ENCODE assay signal across 8 cellular contexts in the genomic region with DNA sequence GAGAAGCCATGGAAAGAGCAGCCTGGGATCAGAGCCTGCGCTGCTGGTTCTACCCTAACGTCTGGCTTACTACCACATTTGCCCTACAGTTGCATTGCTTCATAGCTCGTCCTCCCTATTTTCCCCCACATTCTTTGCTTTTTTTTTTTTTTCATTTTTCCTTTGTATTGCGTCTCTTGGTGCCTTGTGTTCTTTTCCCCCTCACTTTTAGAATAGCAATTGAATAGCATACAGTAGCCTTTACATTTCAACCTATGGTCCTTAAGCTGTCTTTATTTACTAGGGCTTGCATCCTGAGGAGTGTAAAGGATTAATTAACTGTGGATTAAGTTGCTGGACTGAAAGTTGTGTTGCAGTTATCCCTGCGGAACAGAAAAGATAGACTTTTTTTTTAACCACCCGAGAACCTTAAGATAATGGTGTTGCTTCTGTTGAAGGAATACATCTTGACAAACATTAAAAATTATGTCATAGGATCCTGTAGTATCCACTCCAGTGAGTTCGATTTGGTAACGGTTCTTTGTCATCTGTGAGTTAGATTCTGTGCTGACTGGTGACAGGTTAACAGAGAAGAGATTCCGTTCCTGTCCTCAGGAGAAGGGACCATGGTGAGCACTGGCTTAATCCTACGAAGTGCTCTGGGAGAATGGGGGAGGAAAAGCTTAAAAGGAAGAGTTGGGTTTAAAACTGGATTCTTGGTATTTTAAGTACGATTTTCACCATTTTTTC.
DNase-seq lines count a peak whose midpoint lies in the region; ATAC-seq and TF ChIP-seq lines count a peak whose summit lies in the region.

No MANE protein-coding gene starts in this region.

- H3K9me3 ChIP-seq in ES-I3 (ENCODE audit: control insufficient read depth, insufficient read depth, low read length), result no peaks in the 10 kb centered on the region
- no peaks in the 10 kb centered on the region for H3K9me3 ChIP-seq in IMR-90 (ENCODE audit: control insufficient read depth, insufficient read depth, low read length)
- no peaks in the 10 kb centered on the region for H3K9me3 ChIP-seq in right atrium auricular region
- H3K9me3 ChIP-seq in skeletal muscle tissue (ENCODE audit: control insufficient read depth in 3 of 3, low read length in 3 of 3), result no peaks in the 10 kb centered on the region

- H2BK15ac ChIP-seq in IMR-90 (ENCODE audit: low read depth, low read length), result peak overlapping the region; percentile 99

- dilution Hi-C loops in IMR-90 (cut with HindIII; ENCODE audit: low sequenced_read_pairs, unreplicated experiment), result no loop called here

- 8% methylated on average over 2 of the region's 11 CpGs; no CpG with 5 or more reads in 1 of the 2 experiments for WGBS in IMR-90 (ENCODE audit: extremely low coverage in 2 of 2, insufficient read length in 1 of 2), 2 experiments

- in situ Hi-C loops in IMR-90 (cut with MboI; ENCODE audit: low sequenced_read_pairs), result loop anchor here (10.0 kb wide), 1 partner anchor 513 kb away; no protein-coding TSS in a partner anchor
- in situ Hi-C loops in GM13977 (cut with MboI; ENCODE audit: low pct_unique_long_range_greater_than_20kb, low sequenced_read_pairs, unreplicated experiment), result no loop called here

- peak overlapping the region; percentile 96 for H3K56ac ChIP-seq in IMR-90 (ENCODE audit: extremely low read depth, insufficient read depth, low read length)

- H2AK5ac ChIP-seq in IMR-90 (ENCODE audit: low read depth, low read length), result peak overlapping the region; percentile 73

- H2BK5ac ChIP-seq in IMR-90 (ENCODE audit: low read depth, low read length, poor library complexity, severe bottlenecking), result peak overlapping the region; percentile 100

- ATAC-seq in IMR-90 (ENCODE audit: low read depth), result no peak
- ATAC-seq in activated B cell treated with CpG ODN at 0.5 μM for 24 hours (ENCODE audit: low read depth), result no peak
- ATAC-seq in HG03439 (IDR thresholded peaks at IDR 0.05; ENCODE audit: unreplicated experiment), result no peak

- H3K36me3 Mint-ChIP-seq in activated B cell treated with CpG ODN at 0.5 μM for 24 hours (ENCODE audit: low read depth), result no peaks in the 10 kb centered on the region

- peak overlapping the region; percentile 91 for H2AK9ac ChIP-seq in IMR-90 (replicated peaks; ENCODE audit: low read depth, low read length, poor library complexity)

- no peaks in the 10 kb centered on the region for H3K9me1 ChIP-seq in IMR-90 (ENCODE audit: insufficient read depth, low read length)

- H3K27me3 ChIP-seq in IMR-90 (ENCODE audit: control insufficient read depth, insufficient read depth, low read length) (no peaks in the 10 kb centered on the region), right atrium auricular region (no peaks in the 10 kb centered on the region), skeletal muscle tissue (ENCODE audit: control insufficient read depth in 3 of 3, insufficient read depth in 3 of 3, low read length in 3 of 3) (no peaks in the 10 kb centered on the region)

- H3K27me3 Mint-ChIP-seq in activated B cell treated with CpG ODN at 0.5 μM for 24 hours, result peaks cover 14% of the 10 kb centered on the region

- TSS peak; percentile 19 for BruUV-seq in IMR-90 (replicated peaks; lab: Mats Ljungman, UMichigan)

- intact Hi-C loops in IMR-90 (cut with micrococcal nuclease) (loop anchor here (1.0 to 10.0 kb wide), 12 partner anchors 244 to 1989 kb away; no protein-coding TSS in a partner anchor), activated B cell treated with CpG ODN at 0.5 μM for 24 hours (cut with micrococcal nuclease) (no loop called here)

- peak overlapping the region; percentile 93 for H2BK20ac ChIP-seq in IMR-90 (ENCODE audit: low read depth, low read length)

- H3K4me1 ChIP-seq in ES-I3 (ENCODE audit: insufficient read depth, low read length), result peaks cover 7% of the 10 kb centered on the region; the same call in 1 of the 2 replicates
- peaks cover 8% of the 10 kb centered on the region for H3K4me1 ChIP-seq in IMR-90 (ENCODE audit: control insufficient read depth, insufficient read depth, low read length)
- peaks cover 0 to 21% of the 10 kb centered on the region in 2 donors for H3K4me1 ChIP-seq in right atrium auricular region
- peaks cover 0 to 18% (median 12%) of the 10 kb centered on the region in 3 donors for H3K4me1 ChIP-seq in skeletal muscle tissue (ENCODE audit: control insufficient read depth in 3 of 3, insufficient read depth in 3 of 3, low read length in 3 of 3)

- H3K27ac Mint-ChIP-seq in activated B cell treated with CpG ODN at 0.5 μM for 24 hours, result no peak overlapping the region

- peak overlapping the region; percentile 95 for H3K4me2 ChIP-seq in IMR-90 (ENCODE audit: low read depth, low read length)

- H3K4ac ChIP-seq in IMR-90 (ENCODE audit: low read depth, low read length), result peak overlapping the region; percentile 99

- H3K18ac ChIP-seq in IMR-90 (ENCODE audit: low read depth, low read length), result peak overlapping the region; percentile 99

- H3K4me3 Mint-ChIP-seq in activated B cell treated with CpG ODN at 0.5 μM for 24 hours, result peak overlapping the region; percentile 69

- TF ChIP-seq POLR2A in IMR-90 (IDR thresholded peaks at IDR 0.05; ENCODE audit: low read depth, low read length), result no peak

- CTCF ChIA-PET in IMR-90 (lab: Yijun Ruan, JAX), result interaction anchor here (0.8 to 1.4 kb wide), 2 partner anchors 704 to 1046 kb away, joined by 3 read pairs; no protein-coding TSS in a partner anchor
- CTCF ChIA-PET in activated B cell treated with CpG ODN at 0.5 μM for 24 hours (lab: Charles Lee), result no interaction called here

- H3K14ac ChIP-seq in IMR-90 (replicated peaks; ENCODE audit: low read depth, low read length), result peak overlapping the region; percentile 100

- DNase-seq in IMR-90 (no peak), activated B cell treated with CpG ODN at 0.5 μM for 24 hours (no peak), right atrium auricular region (ENCODE audit: low spot score) (no peak), GM13977 (ENCODE audit: low spot score) (no peak), amniotic stem cell (lab: John Stamatoyannopoulos, UW) (no peak)

- H3K27ac ChIP-seq in IMR-90 (ENCODE audit: insufficient read depth, low read length) (peak overlapping the region; percentile 96), right atrium auricular region (peak overlapping the region; percentile 95 to 97), skeletal muscle tissue (ENCODE audit: low read depth, low read length) (peak overlapping the region; percentile 96)

- H3K4me1 Mint-ChIP-seq in activated B cell treated with CpG ODN at 0.5 μM for 24 hours, result peaks cover 11% of the 10 kb centered on the region

- H4K8ac ChIP-seq in IMR-90 (ENCODE audit: low read depth in 2 of 2, low read length in 2 of 2), result peak overlapping the region; percentile 97

- H3K36me3 ChIP-seq in ES-I3 (ENCODE audit: insufficient read depth, low read length), result no peaks in the 10 kb centered on the region; the same call in 1 of the 2 replicates
- no peaks in the 10 kb centered on the region for H3K36me3 ChIP-seq in IMR-90 (ENCODE audit: control insufficient read depth, insufficient read depth, low read length)
- no peaks in the 10 kb centered on the region for H3K36me3 ChIP-seq in right atrium auricular region
- no peaks in the 10 kb centered on the region for H3K36me3 ChIP-seq in skeletal muscle tissue (ENCODE audit: control insufficient read depth in 3 of 3, insufficient read depth in 3 of 3, low read length in 3 of 3)

- H3K79me1 ChIP-seq in IMR-90 (ENCODE audit: low read depth in 1 of 2, low read length in 2 of 2), result peaks cover 12 to 26% of the 10 kb centered on the region in 2 experiments

- peak overlapping the region; percentile 94 for H2AFZ ChIP-seq in IMR-90 (replicated peaks; ENCODE audit: low read length, poor library complexity)

- H3K9me3 Mint-ChIP-seq in activated B cell treated with CpG ODN at 0.5 μM for 24 hours, result no peaks in the 10 kb centered on the region

- no peak for TF ChIP-seq RAD21 in IMR-90 (IDR thresholded peaks at IDR 0.05; ENCODE audit: low read length)

- H3K9ac ChIP-seq in ES-I3 (ENCODE audit: low read depth, low read length), result peak overlapping the region; percentile 93
- H3K9ac ChIP-seq in IMR-90 (ENCODE audit: low read depth, low read length), result peak overlapping the region; percentile 98
- peak overlapping the region; percentile 87 to 93 (median 88) for H3K9ac ChIP-seq in skeletal muscle tissue (ENCODE audit: low read depth in 1 of 3, low read length in 3 of 3)

- H3K23ac ChIP-seq in IMR-90 (ENCODE audit: low read depth, low read length), result peak overlapping the region; percentile 100

- H2BK120ac ChIP-seq in IMR-90 (ENCODE audit: low read depth, low read length), result peak overlapping the region; percentile 99

- H4K20me1 ChIP-seq in IMR-90 (ENCODE audit: insufficient read depth, low read length), result no peaks in the 10 kb centered on the region

- H4K91ac ChIP-seq in IMR-90 (ENCODE audit: insufficient read depth, low read depth, low read length), result peak overlapping the region; percentile 99

- H4K5ac ChIP-seq in IMR-90 (ENCODE audit: low read depth, low read length), result peak overlapping the region; percentile 99

- peak overlapping the region; percentile 73 for H3K4me3 ChIP-seq in IMR-90 (ENCODE audit: insufficient read depth, low read depth, low read length)
- H3K4me3 ChIP-seq in right atrium auricular region, result peak overlapping the region; percentile 80 to 81
- peak overlapping the region; percentile 81 to 91 (median 85) for H3K4me3 ChIP-seq in skeletal muscle tissue (ENCODE audit: low read length in 3 of 3)

- TF ChIP-seq CTCF in IMR-90 (conservative IDR thresholded peaks at IDR 0.05; ENCODE audit: low read depth, low read length), result no peak
- TF ChIP-seq CTCF in activated B cell treated with CpG ODN at 0.5 μM for 24 hours (IDR thresholded peaks at IDR 0.05), result no peak
- TF ChIP-seq CTCF in right atrium auricular region (IDR thresholded peaks at IDR 0.05), result no peak
- TF ChIP-seq CTCF in GM13977 (IDR thresholded peaks at IDR 0.05; ENCODE audit: extremely low read depth, insufficient read depth, missing control alignments), result no peak

- POLR2A ChIA-PET in IMR-90 (lab: Charles Lee; ENCODE audit: unreplicated experiment) (interaction anchor here (0.6 to 1.1 kb wide), 6 partner anchors 353 to 1911 kb away, joined by 3 to 7 read pairs (median 4); no protein-coding TSS in a partner anchor), activated B cell treated with CpG ODN at 0.5 μM for 24 hours (lab: Charles Lee) (no interaction called here)

TF ChIP-seq in IMR-90, 13 proteins besides CTCF, POLR2A, EP300 and RAD21:
- peak; percentile 80 for TF ChIP-seq CEBPB (IDR thresholded peaks at IDR 0.05; ENCODE audit: low read depth, low read length)
- TF ChIP-seq NFE2L2 (IDR thresholded peaks at IDR 0.05; ENCODE audit: low read depth, low read length), result no peak
